8 cellular contexts compared by ENCODE assay signal in the genomic region with DNA sequence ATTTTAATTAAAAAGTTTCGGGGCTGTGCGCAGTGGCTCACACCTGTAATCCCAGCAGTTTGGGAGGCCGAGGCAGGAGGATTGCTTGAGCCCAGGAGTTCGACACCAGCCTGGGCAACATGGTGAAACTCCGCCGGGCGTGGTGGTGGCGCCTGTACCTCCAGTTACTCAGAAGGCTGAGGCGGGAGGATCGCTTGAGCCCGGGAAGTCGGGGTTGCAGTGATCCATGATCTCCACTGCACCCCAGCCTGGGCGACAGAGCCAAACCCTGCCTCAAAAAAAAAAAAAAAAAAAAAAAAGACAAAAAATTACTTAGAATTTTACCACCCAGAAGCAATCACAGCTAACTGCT. TPM values are rescaled to one million over a fixed set of nuclear protein-coding genes. Genes with fewer than 3 reads are reported as not detected.
DNase-seq lines count a peak whose midpoint lies in the region; ATAC-seq and TF ChIP-seq lines count a peak whose summit lies in the region.
"Not testable (repeated sequence)": the region's sequence is repeated elsewhere in the genome, so short reads cannot be mapped to it uniquely, and the experiment has no call there.

No MANE protein-coding gene starts in this region.

- H3K4me3 ChIP-seq in astrocyte of the cerebellum (ENCODE audit: low read depth, low read length) (peak overlapping the region; percentile 84), esophagus squamous epithelium (peak overlapping the region in 3 of 4 donors; percentile 80 to 84 (median 81)), tibial nerve (peak overlapping the region in 2 of 4 donors; percentile 81 to 83)
- not testable (repeated sequence) for H3K4me3 ChIP-seq in liver (ENCODE audit: low read depth in 1 of 3, low read length in 3 of 3)

- H3K27ac ChIP-seq in esophagus squamous epithelium (peak overlapping the region; percentile 22 to 95 (median 90)), liver (ENCODE audit: low read depth in 1 of 2, low read length in 2 of 2) (peak overlapping the region; percentile 44 to 57), tibial nerve (peak overlapping the region; percentile 65 to 94 (median 88))

- peak overlapping the region; percentile 61; the same call in 1 of the 2 replicates for H3K9ac ChIP-seq in ES-I3 (ENCODE audit: low read depth, low read length)
- H3K9ac ChIP-seq in liver (ENCODE audit: low read depth in 1 of 2, low read length in 2 of 2): peak overlapping the region in 1 of 2 donors; percentile 45

- DNase-seq in NCI-H146 (lab: John Stamatoyannopoulos, UW) (peak; percentile 49), WTC11 (ENCODE audit: low spot score) (peak; percentile 44)
- DNase-seq in astrocyte of the cerebellum (ENCODE audit: low read depth); esophagus squamous epithelium (lab: John Stamatoyannopoulos, UW); progenitor cell of endocrine pancreas (ENCODE audit: low spot score, unreplicated experiment); tibial nerve (ENCODE audit: low spot score in 2 of 2): not testable (repeated sequence)

- H3K27me3 ChIP-seq in esophagus squamous epithelium; liver (ENCODE audit: control insufficient read depth in 4 of 4, insufficient read depth in 4 of 4, low read length in 3 of 4); tibial nerve: not testable (repeated sequence)

- peaks cover 22% of the 10 kb centered on the region for H3K36me3 Mint-ChIP-seq in WTC11
- not testable (repeated sequence) for H3K36me3 Mint-ChIP-seq in progenitor cell of endocrine pancreas (ENCODE audit: insufficient read depth)

- H3K4me1 ChIP-seq in ES-I3 (ENCODE audit: insufficient read depth, low read length): not testable (repeated sequence)
- peaks cover 10 to 31% (median 10%) of the 10 kb centered on the region in 3 donors for H3K4me1 ChIP-seq in esophagus squamous epithelium
- peaks cover 5 to 16% (median 7%) of the 10 kb centered on the region in 4 donors for H3K4me1 ChIP-seq in liver (ENCODE audit: control insufficient read depth in 4 of 4, insufficient read depth in 4 of 4, low read length in 3 of 4)
- H3K4me1 ChIP-seq in tibial nerve: peaks cover 0 to 15% (median 9%) of the 10 kb centered on the region in 4 donors

- WGBS in esophagus squamous epithelium, 2 donors: 45 to 56% methylated on average over 5 to 13 of the region's 13 CpGs
- WGBS in liver: 61% methylated on average over 13 of the region's 13 CpGs
- WGBS in tibial nerve, 2 donors: 57% methylated on average over 13 of the region's 13 CpGs

- in situ Hi-C loops in astrocyte of the cerebellum (cut with HindIII; ENCODE audit: low sequenced_read_pairs): not testable (repeated sequence)

- H3K36me3 ChIP-seq in ES-I3 (ENCODE audit: insufficient read depth, low read length) (peaks cover 14% of the 10 kb centered on the region), esophagus squamous epithelium (peaks cover 0 to 30% (median 17%) of the 10 kb centered on the region in 3 donors), liver (ENCODE audit: control insufficient read depth in 4 of 4, insufficient read depth in 3 of 4, low read depth in 1 of 4, low read length in 3 of 4) (peaks cover 6 to 19% (median 11%) of the 10 kb centered on the region in 4 donors), tibial nerve (peaks cover 0 to 28% (median 21%) of the 10 kb centered on the region in 3 donors)

- not testable (repeated sequence) for H3K9me3 ChIP-seq in ES-I3 (ENCODE audit: control insufficient read depth, insufficient read depth, low read length); esophagus squamous epithelium; liver (ENCODE audit: control insufficient read depth in 4 of 4, low read length in 3 of 4); tibial nerve

- peaks cover 19% of the 10 kb centered on the region for H3K4me1 Mint-ChIP-seq in WTC11
- peaks cover 15% of the 10 kb centered on the region for H3K4me1 Mint-ChIP-seq in progenitor cell of endocrine pancreas (ENCODE audit: low read depth)

- CTCF ChIA-PET in WTC11 (lab: Charles Lee): interaction anchor here (0.7 to 1.3 kb wide), 10 partner anchors 12 to 105 kb away, joined by 3 to 17 read pairs (median 4); partner anchors contain the start of gene ZNFX1

- not testable (repeated sequence) for H3K9me3 Mint-ChIP-seq in WTC11; progenitor cell of endocrine pancreas (ENCODE audit: low read depth)

- H3K4me3 Mint-ChIP-seq in WTC11: peak overlapping the region; percentile 96
- H3K4me3 Mint-ChIP-seq in progenitor cell of endocrine pancreas (ENCODE audit: low read depth): peak overlapping the region; percentile 89

- POLR2A ChIA-PET in WTC11 (lab: Charles Lee): interaction anchor here (0.6 to 1.2 kb wide), 7 partner anchors 31 to 1569 kb away, joined by 3 to 7 read pairs (median 4); partner anchors contain the start of gene STAU1

- peak; percentile 41 for ATAC-seq in WTC11

- not testable (repeated sequence) for TF ChIP-seq RAD21 in liver (IDR thresholded peaks at IDR 0.05)

- TF ChIP-seq EP300 in tibial nerve (IDR thresholded peaks at IDR 0.05): not testable (repeated sequence)

- intact Hi-C loops in esophagus squamous epithelium (cut with DNase I): not testable (repeated sequence)

- not testable (repeated sequence) for TF ChIP-seq CTCF in WTC11 (IDR thresholded peaks at IDR 0.05); astrocyte of the cerebellum (IDR thresholded peaks at IDR 0.05; ENCODE audit: low read depth, low read length, missing control alignments); esophagus squamous epithelium (IDR thresholded peaks at IDR 0.05); liver (IDR thresholded peaks at IDR 0.05; ENCODE audit: low read depth, low read length, missing input control); progenitor cell of endocrine pancreas (IDR thresholded peaks at IDR 0.05; ENCODE audit: unreplicated experiment); tibial nerve (IDR thresholded peaks at IDR 0.05)

- not testable (repeated sequence) for H3K27me3 Mint-ChIP-seq in WTC11 (ENCODE audit: low read depth); progenitor cell of endocrine pancreas

- not testable (repeated sequence) for TF ChIP-seq POLR2A in esophagus squamous epithelium (IDR thresholded peaks at IDR 0.05); tibial nerve (IDR thresholded peaks at IDR 0.05)

- peak overlapping the region; percentile 98 for H3K27ac Mint-ChIP-seq in WTC11
- peak overlapping the region; percentile 96 for H3K27ac Mint-ChIP-seq in progenitor cell of endocrine pancreas

RNA-seq across cellular contexts. Expression of gene DDX27, which starts 0.5 kb away (rescaled TPM):
- 44.2 to 54.8 TPM (median 46.5 TPM) in 3 replicates for total RNA-seq in WTC11 (2021)
- 10 to 100 TPM; 19.8 to 35.7 (median 30.8) TPM for total RNA-seq in esophagus squamous epithelium
- total RNA-seq in liver: 10 to 100 TPM; 13.8 to 16.0 TPM
- 10 to 100 TPM in 1 of 2 donors, 1 to 10 TPM in 1; 8.8 to 12.1 TPM for polyA plus RNA-seq in liver
- total RNA-seq in progenitor cell of endocrine pancreas: 41.7 and 46.0 TPM in 2 replicates
- total RNA-seq in tibial nerve: 10 to 100 TPM; 24.5 to 33.4 (median 28.3) TPM

RNA-seq across cellular contexts. Expression of gene STAU1, which starts 30.6 kb away (rescaled TPM):
- 83.6 to 92.6 TPM (median 87.3 TPM) in 3 replicates for total RNA-seq in WTC11 (2021)
- 10 to 100 TPM; 51.4 to 65.6 (median 58.7) TPM for total RNA-seq in esophagus squamous epithelium
- total RNA-seq in liver: 10 to 100 TPM; 59.4 to 89.2 TPM
- 10 to 100 TPM; 53.5 to 71.0 TPM for polyA plus RNA-seq in liver
- 86.5 and 93.9 TPM in 2 replicates for total RNA-seq in progenitor cell of endocrine pancreas
- 10 to 100 TPM; 64.2 to 79.8 (median 70.9) TPM for total RNA-seq in tibial nerve

RNA-seq across cellular contexts. Expression of gene ZNFX1, which starts 59.1 kb away (rescaled TPM):
- total RNA-seq in WTC11 (2021) (8.0 to 11.0 TPM (median 9.1 TPM) in 3 replicates), esophagus squamous epithelium (10 to 100 TPM; 12.8 to 25.2 (median 17.9) TPM), liver (10 to 100 TPM; 10.1 to 16.1 TPM), progenitor cell of endocrine pancreas (10.0 and 10.7 TPM in 2 replicates), tibial nerve (10 to 100 TPM; 35.0 to 45.2 (median 39.1) TPM)
- polyA plus RNA-seq in liver: 1 to 10 TPM; 6.9 to 7.2 TPM
